Comparison of ENCODE assay signal across 13 cellular contexts in the genomic region with DNA sequence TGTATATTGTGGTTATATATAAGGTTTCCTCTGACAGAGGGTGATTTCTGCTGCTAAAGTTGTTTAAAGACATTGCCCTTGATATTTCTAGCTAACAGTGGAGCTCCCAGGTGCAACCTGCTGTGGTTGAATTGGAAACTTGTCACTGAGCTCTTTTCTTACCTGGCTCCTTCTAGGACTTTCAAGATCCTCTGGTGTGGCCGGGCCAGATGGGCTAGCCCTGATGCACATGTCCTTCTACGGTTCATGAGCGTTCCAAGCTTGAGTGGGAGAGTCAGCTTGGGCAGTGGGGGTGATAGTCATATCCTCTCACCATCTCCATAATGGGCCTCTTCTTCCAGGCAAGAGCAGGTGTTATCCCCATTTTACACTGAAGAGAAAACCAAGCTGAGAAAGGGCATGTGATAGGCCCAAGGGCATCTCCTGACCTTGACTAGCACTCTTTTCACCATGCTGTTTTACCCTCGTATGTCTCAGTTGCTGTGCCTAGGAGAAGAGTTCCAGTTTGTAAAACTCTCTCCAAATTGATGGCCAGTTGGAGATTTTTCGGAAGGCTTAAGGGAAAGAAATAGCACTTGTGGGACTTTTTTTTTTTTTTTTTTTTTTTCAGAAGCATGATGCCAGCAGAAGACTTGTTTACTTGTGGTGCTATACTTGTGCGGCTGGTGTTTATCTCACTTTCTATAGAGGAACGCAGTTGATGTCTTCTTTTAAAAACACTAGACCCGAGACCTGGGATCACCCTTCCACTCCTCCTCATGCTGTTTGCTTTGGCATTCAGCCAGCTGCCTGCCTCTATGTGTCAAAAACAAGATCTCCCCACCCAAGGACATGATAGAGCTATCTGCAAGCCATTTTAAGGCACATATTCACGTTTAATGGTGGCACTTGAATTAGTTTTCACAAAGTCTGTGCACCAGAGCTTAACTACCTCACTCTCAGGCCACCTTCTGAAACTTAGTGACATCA. TPM values are rescaled to one million over a fixed set of nuclear protein-coding genes. Genes with fewer than 3 reads are reported as not detected.
DNase-seq lines count a peak whose midpoint lies in the region; ATAC-seq, FAIRE-seq and TF ChIP-seq lines count a peak whose summit lies in the region.
"Had no signal": no experiment of that assay in that cellular context is flagged by ENCODE, and none has a peak within 500 bp of the region (broad histone marks: within the 10 kb centered on the region; RNA-seq: fewer than 3 reads in every experiment).

No MANE protein-coding gene starts in this region.

- TF ChIP-seq RAD21 in HepG2 (CRISPR knock-in tag; IDR thresholded peaks at IDR 0.05): no peak

- no peaks in the 10 kb centered on the region for H3K27me3 ChIP-seq in adrenal gland
- H3K27me3 ChIP-seq in HepG2 (ENCODE audit: control insufficient read depth in 1 of 2, insufficient read depth in 2 of 2, low read length in 2 of 2): no peaks in the 10 kb centered on the region

- POLR2A ChIA-PET in HepG2 (lab: Yijun Ruan, JAX): no interaction called here

- peaks cover 64% of the 10 kb centered on the region for H3K79me2 ChIP-seq in HepG2 (ENCODE audit: insufficient read depth, low read length)

- BruUV-seq in HepG2 (replicated peaks; lab: Mats Ljungman, UMichigan): no TSS peak

- no peak overlapping the region for H2AFZ ChIP-seq in HepG2 (ENCODE audit: low read length)

- H3K9ac ChIP-seq in HepG2 (ENCODE audit: insufficient read depth, low read depth, low read length): no peak overlapping the region

- H3K4me1 ChIP-seq in adrenal gland (replicated peaks in 1 of 2): peaks cover 4 to 27% of the 10 kb centered on the region in 2 donors
- peaks cover 14% of the 10 kb centered on the region for H3K4me1 ChIP-seq in HepG2 (ENCODE audit: insufficient read depth, low read length)

- FAIRE-seq in HepG2 (lab: Jason Lieb, UNC): no peak
- FAIRE-seq: colon, GM18507, islet of Langerhans had no signal

- no peak for TF ChIP-seq CTCF in adrenal gland (IDR thresholded peaks at IDR 0.05)
- TF ChIP-seq CTCF in HepG2 (CRISPR knock-in tag; IDR thresholded peaks at IDR 0.05): no peak

- H3K4me2 ChIP-seq in HepG2 (ENCODE audit: low read depth, low read length): no peak overlapping the region; the same call in 1 of the 2 replicates

- no peak for TF ChIP-seq POLR2A in adrenal gland (IDR thresholded peaks at IDR 0.05)
- TF ChIP-seq POLR2A in HepG2 (IDR thresholded peaks at IDR 0.05; ENCODE audit: insufficient read depth in 1 of 2, low read depth in 2 of 2, low read length in 2 of 2): no peak

- CTCF ChIA-PET in HepG2 (lab: Yijun Ruan, JAX; ENCODE audit: low intra/inter-chr PET ratio, low total read pairs): no interaction called here

- H3K9me3 ChIP-seq in adrenal gland (replicated peaks in 1 of 3): no peaks in the 10 kb centered on the region
- H3K9me3 ChIP-seq in HepG2 (ENCODE audit: low read length): no peaks in the 10 kb centered on the region

- intact Hi-C loops in adrenal gland (cut with DNase I) (no loop called here), HepG2 (cut with micrococcal nuclease; ENCODE audit: unreplicated experiment) (no loop called here)

- H3K36me3 ChIP-seq in adrenal gland (replicated peaks in 1 of 2) (no peaks in the 10 kb centered on the region), HepG2 (replicated peaks in 1 of 2; ENCODE audit: control insufficient read depth in 1 of 2, insufficient read depth in 2 of 2, low read length in 2 of 2) (peaks cover 2 to 12% of the 10 kb centered on the region in 2 experiments)

- WGBS in adrenal gland, 4 donors: 57 to 64% (median 61%) methylated on average over 9 of the region's 9 CpGs
- 73% methylated on average over 9 of the region's 9 CpGs for WGBS in HepG2 (ENCODE audit: low lambda C conversion rate)

- TF ChIP-seq EP300 in HepG2 (IDR thresholded peaks at IDR 0.05; ENCODE audit: low read depth in 2 of 2, low read length in 2 of 2) (no peak), HepG2 (CRISPR knock-in tag; IDR thresholded peaks at IDR 0.05; ENCODE audit: borderline replicate concordance) (no peak)

- peak; percentile 94 for DNase-seq in DMS153 treated with DMSO at 0.1 percent for 48 hours (lab: John Stamatoyannopoulos, UW; ENCODE audit: unreplicated experiment)
- peak; percentile 70 to 93 (median 92) for DNase-seq in NCI-H1417 (lab: John Stamatoyannopoulos, UW)
- peak in 5 of 7 donors; percentile 36 to 67 (median 42) for DNase-seq in adrenal gland
- DNase-seq in HepG2 (ENCODE audit: low spot score): peak; percentile 57
- DNase-seq in iPS-NIHi11 (ENCODE audit: low spot score): no peak
- DNase-seq in RKO (ENCODE audit: low spot score): no peak
- DNase-seq: stimulated activated naive CD8-positive, alpha-beta T cell treated with anti-CD3 and anti-CD28 coated beads, Interleukin-15, Interleukin-2, amounts not matched to agents 100 U/mL and 50 U/mL, for 24 hours had no signal

- peaks cover 14% of the 10 kb centered on the region; the same call in 1 of the 2 replicates for H4K20me1 ChIP-seq in HepG2 (ENCODE audit: insufficient read depth, low read length)

- in situ Hi-C loops in HepG2 (cut with HindIII; ENCODE audit: extremely low pct_ligation_motif_present, low pct_unique_long_range_greater_than_20kb): no loop called here

- H3K4me3 ChIP-seq in adrenal gland (no peak overlapping the region), HepG2 (replicated peaks in 1 of 3; ENCODE audit: insufficient read depth in 1 of 3, low read depth in 2 of 3, low read length in 3 of 3) (no peak overlapping the region)

- H3K27ac ChIP-seq in adrenal gland: peak overlapping the region in 1 of 5 donors; percentile 5
- no peak overlapping the region for H3K27ac ChIP-seq in HepG2 (ENCODE audit: extremely low read length, insufficient read depth, low read length)

- ATAC-seq in HepG2 (no peak; the same call in 2 of the 3 replicates), HG02840 (IDR thresholded peaks at IDR 0.05; ENCODE audit: low FRiP score, unreplicated experiment) (no peak), HG03460 (IDR thresholded peaks at IDR 0.05; ENCODE audit: unreplicated experiment) (no peak)
- ATAC-seq: stimulated activated naive CD8-positive, alpha-beta T cell treated with anti-CD3 and anti-CD28 coated beads, Interleukin-15, Interleukin-2, amounts not matched to agents 100 U/mL and 50 U/mL, for 24 hours had no signal

TF ChIP-seq in HepG2, 621 proteins besides CTCF, POLR2A, EP300 and RAD21 (continues in another document):
- TF ChIP-seq CBX1 (IDR thresholded peaks at IDR 0.05; ENCODE audit: low read depth) (no peak), ZBED4 (CRISPR knock-in tag; IDR thresholded peaks at IDR 0.05; ENCODE audit: borderline replicate concordance) (no peak), ZNF75D (CRISPR knock-in tag; IDR thresholded peaks at IDR 0.05; ENCODE audit: borderline replicate concordance) (no peak), TCF12 (IDR thresholded peaks at IDR 0.05) (no peak), TCF12 (CRISPR knock-in tag; IDR thresholded peaks at IDR 0.05) (no peak)

RNA-seq across cellular contexts. Expression of gene TEAD1, which starts 32.6 kb away (rescaled TPM):
- total RNA-seq in adrenal gland (10 to 100 TPM; 31.4 to 49.9 (median 45.5) TPM), HepG2 (2016; rRNA removed; fragmentation: Illumina TruSeq; extraction: Trizol) (30.5 and 40.7 TPM in 2 replicates)
- polyA plus RNA-seq in adrenal gland (10 to 100 TPM in 1 of 3 donors, 1 to 10 TPM in 2; 3.9 to 15.3 (median 7.0) TPM), HepG2 (2011; rRNA removed) (17.0 and 20.1 TPM in 2 replicates)
- total RNA-seq in HepG2 (2016; cell fraction: cytosol; rRNA removed; fragmentation: Illumina TruSeq; extraction: Trizol; ENCODE audit: low read depth): 8.3 and 11.7 TPM in 2 replicates
- total RNA-seq in HepG2 (2016; cell fraction: insoluble cytoplasmic fraction; rRNA removed; fragmentation: Illumina TruSeq; extraction: Trizol): 29.5 and 36.2 TPM in 2 replicates
- total RNA-seq in HepG2 (2016; cell fraction: membrane; rRNA removed; fragmentation: Illumina TruSeq; extraction: Trizol): 23.8 and 25.3 TPM in 2 replicates
- total RNA-seq in HepG2 (2016; cell fraction: nucleus; rRNA removed; fragmentation: Illumina TruSeq; extraction: Trizol): 42.8 and 45.0 TPM in 2 replicates
- polyA plus RNA-seq in HepG2 (2011; cell fraction: cytosol; rRNA removed): 13.0 and 14.1 TPM in 2 replicates
- 33.6 and 34.8 TPM in 2 replicates for polyA plus RNA-seq in HepG2 (2011; cell fraction: nucleus; rRNA removed)
- 25.7 and 29.3 TPM in 2 replicates for polyA plus RNA-seq in HepG2 (2012)
- polyA plus RNA-seq in HepG2 (2016; cell fraction: cytosol; fragmentation: Illumina TruSeq; extraction: Trizol; ENCODE audit: low read depth): 0.77 and 0.92 TPM in 2 replicates
- polyA plus RNA-seq in HepG2 (2016; cell fraction: insoluble cytoplasmic fraction; fragmentation: Illumina TruSeq; extraction: Trizol; ENCODE audit: low read depth): 19.7 and 21.0 TPM in 2 replicates
- polyA plus RNA-seq in HepG2 (2016; cell fraction: membrane; fragmentation: Illumina TruSeq; extraction: Trizol; ENCODE audit: low read depth): 2.6 and 3.3 TPM in 2 replicates
- 21.1 and 21.8 TPM in 2 replicates for polyA plus RNA-seq in HepG2 (2016; cell fraction: nucleus; fragmentation: Illumina TruSeq; extraction: Trizol; ENCODE audit: insufficient read depth, low read depth)
- polyA minus RNA-seq in HepG2 (2011; rRNA and poly(A)+ RNA removed; ENCODE audit: low replicate concordance): 45.9 and 178 TPM in 2 replicates
- 37.4 and 37.9 TPM in 2 replicates for polyA minus RNA-seq in HepG2 (2011; cell fraction: cytosol; rRNA and poly(A)+ RNA removed)
- polyA minus RNA-seq in HepG2 (2011; cell fraction: nucleus; rRNA and poly(A)+ RNA removed): 69.4 and 79.4 TPM in 2 replicates
- polyA plus RNA-seq: CD14-positive monocyte had no signal

Comparison
In these comparisons a context has a peak if more than half of its experiments do, and no peak if none do; other contexts are left out.
1. DNase-seq: peak in DMS153 treated with DMSO at 0.1 percent for 48 hours (single experiment), NCI-H1417 (3 of 3), adrenal gland (5 of 7) and HepG2 (single experiment); none in iPS-NIHi11 (single experiment) and RKO (single experiment).